ENCODE assay signal across 14 cellular contexts in the genomic region with DNA sequence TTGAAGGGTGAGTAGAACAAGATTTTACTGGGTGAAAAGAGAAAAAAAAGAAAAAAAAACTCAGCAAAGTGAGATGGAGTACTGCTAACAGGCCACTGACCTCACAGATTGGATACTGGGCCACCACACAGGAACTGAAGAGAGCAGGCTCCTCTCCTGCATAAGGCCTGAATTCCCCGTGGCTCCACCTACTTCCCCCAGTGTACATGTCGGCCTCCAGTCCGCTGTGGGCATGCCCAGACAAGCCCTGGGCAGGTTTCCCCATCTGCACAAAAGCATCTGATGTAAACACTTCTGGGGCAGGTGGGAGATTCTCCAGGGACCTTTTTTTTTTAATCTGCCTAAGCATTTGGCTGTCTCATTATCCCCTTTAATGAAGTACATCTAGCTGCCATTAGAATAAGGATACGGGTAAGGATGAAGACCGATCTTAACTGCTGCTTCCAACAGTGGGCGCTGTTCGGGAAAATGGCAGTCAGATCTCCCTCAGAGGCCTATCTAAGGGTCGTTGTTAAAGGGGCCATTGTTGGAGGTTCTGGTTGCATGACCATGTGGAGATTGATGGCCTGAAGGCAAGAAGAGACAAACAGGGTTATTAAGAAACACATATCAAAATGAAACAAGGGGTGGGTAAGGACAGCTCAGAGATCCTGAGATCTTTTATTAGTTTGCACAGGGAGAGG. TPM values are rescaled to one million over a fixed set of nuclear protein-coding genes. Genes with fewer than 3 reads are reported as not detected.
A peak's percentile ranks its signal among the peaks of the same experiment; 100 is the strongest.
DNase-seq lines count a peak whose midpoint lies in the region; ATAC-seq lines count a peak whose summit lies in the region.
"Had no signal": no experiment of that assay in that cellular context is flagged by ENCODE, and none has a peak within 500 bp of the region (broad histone marks: within the 10 kb centered on the region; RNA-seq: fewer than 3 reads in every experiment).

No MANE protein-coding gene starts in this region.

- no peaks in the 10 kb centered on the region for H3K36me3 ChIP-seq in mesodermal cell (ENCODE audit: control insufficient read depth, insufficient read depth, low read length)

- no peak overlapping the region for H3K4me3 Mint-ChIP-seq in effector memory CD8-positive, alpha-beta T cell
- H3K4me3 Mint-ChIP-seq: activated T-cell treated with anti-CD3 and anti-CD28 coated beads, Interleukin-2, amount 50 U/mL, for 24 hours had no signal

- H3K36me3 Mint-ChIP-seq in effector memory CD8-positive, alpha-beta T cell (ENCODE audit: insufficient read depth) = no peaks in the 10 kb centered on the region

- H3K4me3 ChIP-seq in mesodermal cell (ENCODE audit: extremely low read depth, insufficient read depth, low read length, poor library complexity, severe bottlenecking) = no peak overlapping the region

- no peak overlapping the region for H3K27ac Mint-ChIP-seq in effector memory CD8-positive, alpha-beta T cell
- H3K27ac Mint-ChIP-seq: activated T-cell treated with anti-CD3 and anti-CD28 coated beads, Interleukin-2, amount 50 U/mL, for 24 hours had no signal

- no peaks in the 10 kb centered on the region for H3K4me1 Mint-ChIP-seq in effector memory CD8-positive, alpha-beta T cell (ENCODE audit: low read depth in 2 of 2)

- DNase-seq in NCI-H345 (lab: John Stamatoyannopoulos, UW) (peak; percentile 29), NCI-H345 treated with DMSO at 0.1 percent for 48 hours (lab: John Stamatoyannopoulos, UW; ENCODE audit: unreplicated experiment) (no peak), SHP77 (lab: John Stamatoyannopoulos, UW) (peak; percentile 21 to 48), GM03348 (ENCODE audit: low spot score) (no peak)
- no peak for DNase-seq in effector memory CD8-positive, alpha-beta T cell
- DNase-seq: activated T-cell treated with anti-CD3 and anti-CD28 coated beads, Interleukin-2, amount 50 U/mL, for 24 hours; effector CD4-positive, alpha-beta T cell had no signal

- H3K4me1 ChIP-seq in mesodermal cell (ENCODE audit: control insufficient read depth, insufficient read depth, low read length, poor library complexity, severe bottlenecking) = no peaks in the 10 kb centered on the region

- ATAC-seq in HG03045 (IDR thresholded peaks at IDR 0.05; ENCODE audit: unreplicated experiment) (peak; percentile 47), GM18870 (IDR thresholded peaks at IDR 0.05; ENCODE audit: unreplicated experiment) (no peak)
- ATAC-seq in effector memory CD8-positive, alpha-beta T cell (replicated peaks) = no peak

- 78 to 85% methylated on average over 2 to 7 of the region's 8 CpGs for WGBS in mesodermal cell (ENCODE audit: insufficient coverage in 2 of 2), 2 experiments

- peaks cover 11% of the 10 kb centered on the region for H3K9me3 ChIP-seq in mesodermal cell (ENCODE audit: control insufficient read depth, low read length)

- H3K9me3 Mint-ChIP-seq in effector memory CD8-positive, alpha-beta T cell = peaks cover 3 to 9% of the 10 kb centered on the region in 2 donors

- H3K27me3 Mint-ChIP-seq in effector memory CD8-positive, alpha-beta T cell = peaks cover 15 to 25% of the 10 kb centered on the region in 2 donors

- H3K27ac ChIP-seq in mesodermal cell (ENCODE audit: low read depth, low read length, severe bottlenecking) = peak overlapping the region; percentile 23
- H3K27ac ChIP-seq: HL-60 had no signal

RNA-seq across cellular contexts. Expression of a gene that starts 48.5 kb away (rescaled TPM):
- not detected for polyA plus RNA-seq in mesodermal cell (2013, experiment 1 of 2)
- polyA plus RNA-seq in mesodermal cell (2013, experiment 2 of 2) = not detected
- polyA plus RNA-seq: AG04450, liver, urinary bladder had no signal

Comparison
In these comparisons a context has a peak if more than half of its experiments do, and no peak if none do; other contexts are left out.
1. DNase-seq: peak in NCI-H345 (single experiment) and SHP77 (2 of 2); none in NCI-H345 treated with DMSO at 0.1 percent for 48 hours (single experiment), GM03348 (single experiment) and effector memory CD8-positive, alpha-beta T cell (0 of 3).